ENCODE assay signal across 9 cellular contexts in genomic region chr18:68840554-68841263, GRCh38. TPM values are rescaled to one million over a fixed set of nuclear protein-coding genes. Genes with fewer than 3 reads are reported as not detected.
DNase-seq lines count a peak whose midpoint lies in the region; ATAC-seq and TF ChIP-seq lines count a peak whose summit lies in the region.
"Had no signal": no experiment of that assay in that cellular context is flagged by ENCODE, and none has a peak within 500 bp of the region (broad histone marks: within the 10 kb centered on the region; RNA-seq: fewer than 3 reads in every experiment).

No MANE protein-coding gene starts in this region.

- no peak overlapping the region for H3K4me3 ChIP-seq in lung

- no peaks in the 10 kb centered on the region for H3K27me3 ChIP-seq in lung (ENCODE audit: control insufficient read depth, insufficient read depth)

- ATAC-seq in lung (ENCODE audit: insufficient read depth, low FRiP score) = peak; percentile 63
- ATAC-seq: effector memory CD8-positive, alpha-beta T cell had no signal

- H3K4me1 ChIP-seq in lung (ENCODE audit: control insufficient read depth in 2 of 2, insufficient read depth in 2 of 2, low read length in 2 of 2) = no peaks in the 10 kb centered on the region

- H3K27ac Mint-ChIP-seq in chondrocyte (ENCODE audit: unreplicated experiment) (peak overlapping the region; percentile 94), glutamatergic neuron (ENCODE audit: unreplicated experiment) (no peak overlapping the region)
- H3K27ac Mint-ChIP-seq: effector memory CD8-positive, alpha-beta T cell had no signal

- peak overlapping the region; percentile 24 for H3K4me3 Mint-ChIP-seq in chondrocyte (ENCODE audit: unreplicated experiment)
- no peak overlapping the region for H3K4me3 Mint-ChIP-seq in glutamatergic neuron (ENCODE audit: unreplicated experiment)
- H3K4me3 Mint-ChIP-seq: effector memory CD8-positive, alpha-beta T cell had no signal

- WGBS in lung, 2 donors = 50 to 51% methylated on average over 7 of the region's 7 CpGs

- H3K9me3 Mint-ChIP-seq in chondrocyte (ENCODE audit: low read depth) = peaks cover 3% of the 10 kb centered on the region
- H3K9me3 Mint-ChIP-seq in glutamatergic neuron (ENCODE audit: unreplicated experiment) = no peaks in the 10 kb centered on the region
- H3K9me3 Mint-ChIP-seq: effector memory CD8-positive, alpha-beta T cell had no signal

- TF ChIP-seq CTCF in chondrocyte (IDR thresholded peaks at IDR 0.05) (no peak), lung (IDR thresholded peaks at IDR 0.05; ENCODE audit: control extremely low read depth, extremely low read depth) (no peak), glutamatergic neuron (IDR thresholded peaks at IDR 0.05; ENCODE audit: partially characterized antibody, unreplicated experiment) (no peak)

- no peaks in the 10 kb centered on the region for H3K36me3 ChIP-seq in lung (ENCODE audit: control insufficient read depth in 2 of 2, insufficient read depth in 2 of 2, low read length in 2 of 2)

- H3K27me3 Mint-ChIP-seq in chondrocyte (ENCODE audit: low read depth) (no peaks in the 10 kb centered on the region), glutamatergic neuron (ENCODE audit: unreplicated experiment) (no peaks in the 10 kb centered on the region)
- H3K27me3 Mint-ChIP-seq: effector memory CD8-positive, alpha-beta T cell had no signal

- no peak overlapping the region for H3K27ac ChIP-seq in lung (ENCODE audit: low read depth in 1 of 2, low read length in 1 of 2)

- H3K36me3 Mint-ChIP-seq in chondrocyte (ENCODE audit: low read depth) (no peaks in the 10 kb centered on the region), glutamatergic neuron (ENCODE audit: unreplicated experiment) (no peaks in the 10 kb centered on the region)

- DNase-seq in Ammon's horn (ENCODE audit: low spot score) = peak; percentile 23
- DNase-seq in Kasumi-1 (lab: John Stamatoyannopoulos, UW) = peak; percentile 38
- DNase-seq in chondrocyte (ENCODE audit: low spot score) = no peak
- peak; percentile 40 for DNase-seq in lung (ENCODE audit: low spot score)
- DNase-seq in glutamatergic neuron = no peak
- DNase-seq in activated gamma-delta T cell (lab: John Stamatoyannopoulos, UW) = no peak
- DNase-seq in mesenteric fat pad (ENCODE audit: low spot score) = no peak
- DNase-seq in activated CD4-positive, CD25-positive, alpha-beta regulatory T cell treated with anti-CD3 and anti-CD28 coated beads, Interleukin-2, amount 50 U/mL, for 72 hours = no peak
- DNase-seq: effector memory CD8-positive, alpha-beta T cell had no signal

- H3K4me1 Mint-ChIP-seq in chondrocyte (ENCODE audit: low read depth) (peaks cover 42% of the 10 kb centered on the region), glutamatergic neuron (ENCODE audit: low read depth, unreplicated experiment) (peaks cover 2% of the 10 kb centered on the region)

- no peaks in the 10 kb centered on the region for H3K9me3 ChIP-seq in lung (ENCODE audit: control insufficient read depth in 2 of 2, insufficient read depth in 1 of 2, low read length in 1 of 2)

RNA-seq across cellular contexts. Expression of gene CCDC102B, which starts 42.8 kb away (rescaled TPM):
- total RNA-seq in chondrocyte = 8.1 to 9.8 TPM (median 9.1 TPM) in 3 replicates
- total RNA-seq in lung = 10 to 100 TPM; 30.4 to 78.8 TPM
- 1 to 10 TPM; 7.1 to 9.3 TPM for polyA plus RNA-seq in lung
- 8.1 TPM for total RNA-seq in glutamatergic neuron (ENCODE audit: unreplicated experiment)
- 10.7 TPM for total RNA-seq in mesenteric fat pad

Comparison
In these comparisons a context has a peak if more than half of its experiments do, and no peak if none do; other contexts are left out.
1. DNase-seq: peak in Ammon's horn (single experiment), Kasumi-1 (2 of 2) and lung (single experiment); none in chondrocyte (single experiment), glutamatergic neuron (single experiment), activated gamma-delta T cell (single experiment), mesenteric fat pad (single experiment) and activated CD4-positive, CD25-positive, alpha-beta regulatory T cell treated with anti-CD3 and anti-CD28 coated beads, Interleukin-2, amount 50 U/mL, for 72 hours (single experiment).